Comparison of ENCODE assay signal across 15 cellular contexts in the genomic region with DNA sequence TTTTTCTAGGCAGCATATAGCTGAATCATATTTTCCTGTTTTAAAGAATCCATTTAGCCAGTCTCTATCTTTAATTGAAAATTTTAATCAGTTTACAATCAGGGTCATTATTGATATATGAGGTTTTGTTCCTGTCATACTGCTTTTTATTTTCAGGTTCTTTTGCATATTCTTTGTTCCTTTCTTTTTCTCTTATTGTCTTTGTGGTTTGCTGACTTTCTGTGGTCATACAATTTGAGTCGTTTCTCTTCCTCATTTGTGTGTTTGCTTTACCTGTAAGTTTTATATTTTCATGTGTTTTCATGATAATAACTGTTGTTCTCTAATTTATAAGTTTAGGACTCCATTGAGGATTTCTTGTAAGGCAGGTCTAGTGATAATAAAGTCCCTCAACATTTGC.
A peak's percentile ranks its signal among the peaks of the same experiment; 100 is the strongest.
DNase-seq lines count a peak whose midpoint lies in the region; ATAC-seq and TF ChIP-seq lines count a peak whose summit lies in the region.
"Had no signal": no experiment of that assay in that cellular context is flagged by ENCODE, and none has a peak within 500 bp of the region (broad histone marks: within the 10 kb centered on the region; RNA-seq: fewer than 3 reads in every experiment).

No MANE protein-coding gene starts in this region.

- DNase-seq in globus pallidus (ENCODE audit: low spot score): no peak
- DNase-seq in Karpas-422: no peak
- DNase-seq in T-helper 1 cell: no peak
- DNase-seq in dorsolateral prefrontal cortex: no peak
- DNase-seq: activated CD8-positive, alpha-beta T cell treated with anti-CD3 and anti-CD28 coated beads for 36 hours; activated gamma-delta T cell treated with Interleukin-2 at 50 U/mL for 16 hours; naive B cell; NCI-H2227 treated with DMSO at 0.1 percent for 48 hours; retina; stimulated activated CD4-positive, alpha-beta T cell treated with anti-CD3 and anti-CD28 coated beads, Interleukin-4, amount 100 ng/mL, for 4 hours had no signal

- H3K27ac ChIP-seq in Karpas-422 (ENCODE audit: low read length) (no peak overlapping the region), dorsolateral prefrontal cortex (no peak overlapping the region)
- H3K27ac ChIP-seq: BLaER1 had no signal

- no peaks in the 10 kb centered on the region for H3K36me3 ChIP-seq in Karpas-422 (ENCODE audit: insufficient read depth, low read length)
- H3K36me3 ChIP-seq: BLaER1 had no signal

- no peaks in the 10 kb centered on the region for H4K20me1 ChIP-seq in Karpas-422 (ENCODE audit: insufficient read depth, low read depth, low read length)
- H4K20me1 ChIP-seq: BLaER1 had no signal

- H3K4me2 ChIP-seq in Karpas-422 (ENCODE audit: low read depth, low read length, poor library complexity, severe bottlenecking): no peak overlapping the region
- H3K4me2 ChIP-seq: BLaER1 had no signal

- no peak overlapping the region for H3K9ac ChIP-seq in Karpas-422 (ENCODE audit: low read length)
- H3K9ac ChIP-seq: BLaER1 had no signal

- no peaks in the 10 kb centered on the region for H3K9me2 ChIP-seq in Karpas-422 (replicated peaks; ENCODE audit: insufficient read depth, low read length)

- no peak for TF ChIP-seq CTCF in dorsolateral prefrontal cortex (IDR thresholded peaks at IDR 0.05 in 54 of 56, conservative IDR thresholded peaks at IDR 0.05 in 2 of 56; ENCODE audit: low read depth in 1 of 56, partially characterized antibody in 56 of 56)

- H3K27me3 ChIP-seq in Karpas-422 (ENCODE audit: low read length): no peaks in the 10 kb centered on the region
- H3K27me3 ChIP-seq in dorsolateral prefrontal cortex: no peaks in the 10 kb centered on the region
- H3K27me3 ChIP-seq: BLaER1 had no signal

- H3K9me3 ChIP-seq in Karpas-422 (ENCODE audit: low read length): peaks cover 10% of the 10 kb centered on the region

- no peaks in the 10 kb centered on the region for H3K79me2 ChIP-seq in Karpas-422 (ENCODE audit: low read length)

- ATAC-seq in GM18867 (IDR thresholded peaks at IDR 0.05; ENCODE audit: unreplicated experiment) (peak; percentile 81), GM21528 (IDR thresholded peaks at IDR 0.05; ENCODE audit: low FRiP score, unreplicated experiment) (peak; percentile 92), HG03025 (IDR thresholded peaks at IDR 0.05; ENCODE audit: low FRiP score, unreplicated experiment) (peak; percentile 84), HG03571 (IDR thresholded peaks at IDR 0.05; ENCODE audit: unreplicated experiment) (peak; percentile 48)
- ATAC-seq: activated CD8-positive, alpha-beta T cell treated with anti-CD3 and anti-CD28 coated beads for 36 hours had no signal

- H3K4me3 ChIP-seq in Karpas-422 (ENCODE audit: low read length) (no peak overlapping the region), dorsolateral prefrontal cortex (no peak overlapping the region)
- H3K4me3 ChIP-seq: BLaER1 had no signal

- intact Hi-C loops in dorsolateral prefrontal cortex (cut with DNase I): no loop called here

- H2AFZ ChIP-seq in Karpas-422 (ENCODE audit: low read length): no peak overlapping the region

- no peaks in the 10 kb centered on the region for H3K4me1 ChIP-seq in Karpas-422 (ENCODE audit: low read length)
